1 cellular context compared by ENCODE assay signal in genomic region chr19:41912899-41913475, GRCh38.
TF ChIP-seq lines count a peak whose summit lies in the region.

No MANE protein-coding gene starts in this region.

TF ChIP-seq in SK-N-SH, 30 proteins besides CTCF, POLR2A, EP300 and RAD21:
- TF ChIP-seq ELF1 (IDR thresholded peaks at IDR 0.05) = no peak
- TF ChIP-seq GABPA (IDR thresholded peaks at IDR 0.05; ENCODE audit: low read depth) = no peak
- no peak for TF ChIP-seq NRF1 (IDR thresholded peaks at IDR 0.05; ENCODE audit: low read depth, low read length)
- TF ChIP-seq NFIC (IDR thresholded peaks at IDR 0.05; ENCODE audit: borderline replicate concordance) = no peak
- no peak for TF ChIP-seq MAX (IDR thresholded peaks at IDR 0.05; ENCODE audit: low read depth)
- TF ChIP-seq PBX3 (IDR thresholded peaks at IDR 0.05) = no peak
- TF ChIP-seq CHD2 (IDR thresholded peaks at IDR 0.05; ENCODE audit: low read length, partially characterized antibody) = no peak
- no peak for TF ChIP-seq USF2 (IDR thresholded peaks at IDR 0.05; ENCODE audit: borderline replicate concordance, low read depth, low read length)
- no peak for TF ChIP-seq EZH2phosphoT487 (IDR thresholded peaks at IDR 0.05; ENCODE audit: borderline replicate concordance, low read depth)
- TF ChIP-seq POLR2AphosphoS5 (IDR thresholded peaks at IDR 0.05; ENCODE audit: low read depth, low read length) = no peak
